In genomic region chr20:8335796-8336195, GRCh38 we compare ENCODE assay signal across 32 cellular contexts.
"Had no signal": no experiment of that assay in that cellular context is flagged by ENCODE, and none has a peak within 500 bp of the region (broad histone marks: within the 10 kb centered on the region; RNA-seq: fewer than 3 reads in every experiment).

No MANE protein-coding gene starts in this region.

- H3K36me3 ChIP-seq: adrenal gland, esophagus muscularis mucosa, gastroesophageal sphincter had no signal

- H3K36me3 Mint-ChIP-seq: activated CD4-positive, alpha-beta memory T cell treated with anti-CD3 and anti-CD28 coated beads for 36 hours; activated CD8-positive, alpha-beta memory T cell treated with anti-CD3 and anti-CD28 coated beads, Interleukin-2, amount 10 ng/mL, durations not matched to agents 7 days and 5 days; activated naive CD4-positive, alpha-beta T cell treated with anti-CD3 and anti-CD28 coated beads, Interleukin-2, amount 50 U/mL, for 24 hours; activated naive CD8-positive, alpha-beta T cell treated with anti-CD3 and anti-CD28 coated beads for 36 hours had no signal

- H3K9me3 Mint-ChIP-seq: activated CD4-positive, alpha-beta memory T cell treated with anti-CD3 and anti-CD28 coated beads for 36 hours; activated CD4-positive, alpha-beta T cell treated with anti-CD3 and anti-CD28 coated beads, Interleukin-2, amount 10 ng/mL, durations not matched to agents 24 days and 14 days; activated naive CD4-positive, alpha-beta T cell treated with anti-CD3 and anti-CD28 coated beads for 36 hours; activated naive CD8-positive, alpha-beta T cell treated with anti-CD3 and anti-CD28 coated beads for 36 hours; activated naive CD8-positive, alpha-beta T cell treated with anti-CD3 and anti-CD28 coated beads, Interleukin-2, amount 50 U/mL, for 24 hours; activated T-cell treated with anti-CD3 and anti-CD28 coated beads, Interleukin-2, amount 50 U/mL, for 24 hours; activated T-helper 17 cell treated with anti-CD3 and anti-CD28 coated beads, Interleukin-2, amount 50 U/mL, for 72 hours; effector memory CD8-positive, alpha-beta T cell; T-helper 2 cell treated with Interferon-gamma antibody and Interleukin-4, amounts not matched to agents 5 μg/mL and 100 μg/mL, for 36 hours had no signal

- H3K4me3 ChIP-seq: adrenal gland, body of pancreas, esophagus muscularis mucosa, gastroesophageal sphincter had no signal

- H3K27me3 ChIP-seq: adrenal gland, body of pancreas, esophagus muscularis mucosa, gastroesophageal sphincter had no signal

- H3K27ac ChIP-seq: adrenal gland, esophagus muscularis mucosa, gastroesophageal sphincter had no signal

- DNase-seq: activated CD4-positive, alpha-beta memory T cell treated with anti-CD3 and anti-CD28 coated beads for 36 hours; activated CD4-positive, alpha-beta T cell treated with anti-CD3 and anti-CD28 coated beads for 36 hours; activated CD4-positive, alpha-beta T cell treated with anti-CD3 and anti-CD28 coated beads, Interleukin-2, amount 10 ng/mL, durations not matched to agents 24 days and 14 days; activated CD4-positive, CD25-positive, alpha-beta regulatory T cell; activated CD4-positive, CD25-positive, alpha-beta regulatory T cell treated with anti-CD3 and anti-CD28 coated beads, Interleukin-2, amount 50 U/mL, for 72 hours; activated CD8-positive, alpha-beta memory T cell treated with anti-CD3 and anti-CD28 coated beads, Interleukin-2, amount 10 ng/mL, durations not matched to agents 7 days and 5 days; activated CD8-positive, alpha-beta memory T cell treated with anti-CD3 and anti-CD28 coated beads, Interleukin-2, amount 50 U/mL, for 4 hours; activated CD8-positive, alpha-beta T cell treated with anti-CD3 and anti-CD28 coated beads, Interleukin-2, amount 10 ng/mL, durations not matched to agents 7 days and 5 days; activated effector memory CD4-positive, alpha-beta T cell treated with anti-CD3 and anti-CD28 coated beads, Interleukin-2, amount 50 U/mL, for 16 hours; activated naive CD4-positive, alpha-beta T cell treated with anti-CD3 and anti-CD28 coated beads for 36 hours; activated naive CD8-positive, alpha-beta T cell treated with anti-CD3 and anti-CD28 coated beads for 36 hours; activated naive CD8-positive, alpha-beta T cell treated with anti-CD3 and anti-CD28 coated beads, Interleukin-2, amount 50 U/mL, for 24 hours; activated T-cell treated with anti-CD3 and anti-CD28 coated beads, Interleukin-2, amount 50 U/mL, for 24 hours; adrenal gland; amygdala; aorta; body of pancreas; cerebellar nuclear complex; cortex of kidney; dermis blood vessel endothelial cell; effector CD4-positive, alpha-beta T cell; effector memory CD8-positive, alpha-beta T cell; erythroblast; foreskin melanocyte; T-helper 1 cell; T-helper 17 cell; T1000 had no signal

- H3K4me3 Mint-ChIP-seq: activated CD4-positive, alpha-beta memory T cell treated with anti-CD3 and anti-CD28 coated beads for 36 hours; activated CD4-positive, alpha-beta T cell treated with anti-CD3 and anti-CD28 coated beads for 36 hours; activated CD4-positive, alpha-beta T cell treated with anti-CD3 and anti-CD28 coated beads, Interleukin-2, amount 10 ng/mL, durations not matched to agents 24 days and 14 days; activated CD8-positive, alpha-beta memory T cell treated with anti-CD3 and anti-CD28 coated beads, Interleukin-2, amount 10 ng/mL, durations not matched to agents 7 days and 5 days; activated CD8-positive, alpha-beta T cell treated with anti-CD3 and anti-CD28 coated beads, Interleukin-2, amount 10 ng/mL, durations not matched to agents 7 days and 5 days; activated naive CD4-positive, alpha-beta T cell treated with anti-CD3 and anti-CD28 coated beads for 36 hours; activated naive CD4-positive, alpha-beta T cell treated with anti-CD3 and anti-CD28 coated beads, Interleukin-2, amount 50 U/mL, for 24 hours; activated naive CD8-positive, alpha-beta T cell treated with anti-CD3 and anti-CD28 coated beads for 36 hours; activated naive CD8-positive, alpha-beta T cell treated with anti-CD3 and anti-CD28 coated beads, Interleukin-2, amount 50 U/mL, for 24 hours; activated T-cell treated with anti-CD3 and anti-CD28 coated beads, Interleukin-2, amount 50 U/mL, for 24 hours; activated T-helper 17 cell treated with anti-CD3 and anti-CD28 coated beads, Interleukin-2, amount 50 U/mL, for 72 hours; effector memory CD8-positive, alpha-beta T cell; T-helper 17 cell; T-helper 2 cell treated with Interferon-gamma antibody and Interleukin-4, amounts not matched to agents 5 μg/mL and 100 μg/mL, for 36 hours had no signal

- H3K4me1 Mint-ChIP-seq: activated CD4-positive, alpha-beta T cell treated with anti-CD3 and anti-CD28 coated beads for 36 hours; activated CD4-positive, alpha-beta T cell treated with anti-CD3 and anti-CD28 coated beads, Interleukin-2, amount 10 ng/mL, durations not matched to agents 24 days and 14 days; activated CD8-positive, alpha-beta memory T cell treated with anti-CD3 and anti-CD28 coated beads, Interleukin-2, amount 10 ng/mL, durations not matched to agents 7 days and 5 days; activated naive CD4-positive, alpha-beta T cell treated with anti-CD3 and anti-CD28 coated beads, Interleukin-2, amount 50 U/mL, for 24 hours; activated naive CD8-positive, alpha-beta T cell treated with anti-CD3 and anti-CD28 coated beads for 36 hours; activated naive CD8-positive, alpha-beta T cell treated with anti-CD3 and anti-CD28 coated beads, Interleukin-2, amount 50 U/mL, for 24 hours; activated T-helper 17 cell treated with anti-CD3 and anti-CD28 coated beads, Interleukin-2, amount 50 U/mL, for 72 hours; T-helper 17 cell had no signal

- H3K27ac Mint-ChIP-seq: activated CD4-positive, alpha-beta memory T cell treated with anti-CD3 and anti-CD28 coated beads for 36 hours; activated CD4-positive, alpha-beta T cell treated with anti-CD3 and anti-CD28 coated beads for 36 hours; activated CD4-positive, alpha-beta T cell treated with anti-CD3 and anti-CD28 coated beads, Interleukin-2, amount 10 ng/mL, durations not matched to agents 24 days and 14 days; activated CD8-positive, alpha-beta memory T cell treated with anti-CD3 and anti-CD28 coated beads, Interleukin-2, amount 10 ng/mL, durations not matched to agents 7 days and 5 days; activated CD8-positive, alpha-beta T cell treated with anti-CD3 and anti-CD28 coated beads, Interleukin-2, amount 10 ng/mL, durations not matched to agents 7 days and 5 days; activated naive CD4-positive, alpha-beta T cell treated with anti-CD3 and anti-CD28 coated beads for 36 hours; activated naive CD4-positive, alpha-beta T cell treated with anti-CD3 and anti-CD28 coated beads, Interleukin-2, amount 50 U/mL, for 24 hours; activated naive CD8-positive, alpha-beta T cell treated with anti-CD3 and anti-CD28 coated beads for 36 hours; activated naive CD8-positive, alpha-beta T cell treated with anti-CD3 and anti-CD28 coated beads, Interleukin-2, amount 50 U/mL, for 24 hours; activated T-cell treated with anti-CD3 and anti-CD28 coated beads, Interleukin-2, amount 50 U/mL, for 24 hours; activated T-helper 17 cell treated with anti-CD3 and anti-CD28 coated beads, Interleukin-2, amount 50 U/mL, for 72 hours; effector memory CD8-positive, alpha-beta T cell; T-helper 17 cell; T-helper 2 cell treated with Interferon-gamma antibody and Interleukin-4, amounts not matched to agents 5 μg/mL and 100 μg/mL, for 36 hours had no signal

- H3K27me3 Mint-ChIP-seq: activated CD4-positive, alpha-beta T cell treated with anti-CD3 and anti-CD28 coated beads, Interleukin-2, amount 10 ng/mL, durations not matched to agents 24 days and 14 days; activated CD8-positive, alpha-beta memory T cell treated with anti-CD3 and anti-CD28 coated beads, Interleukin-2, amount 10 ng/mL, durations not matched to agents 7 days and 5 days; activated naive CD4-positive, alpha-beta T cell treated with anti-CD3 and anti-CD28 coated beads, Interleukin-2, amount 50 U/mL, for 24 hours; activated naive CD8-positive, alpha-beta T cell treated with anti-CD3 and anti-CD28 coated beads for 36 hours; activated naive CD8-positive, alpha-beta T cell treated with anti-CD3 and anti-CD28 coated beads, Interleukin-2, amount 50 U/mL, for 24 hours; activated T-cell treated with anti-CD3 and anti-CD28 coated beads, Interleukin-2, amount 50 U/mL, for 24 hours; activated T-helper 17 cell treated with anti-CD3 and anti-CD28 coated beads, Interleukin-2, amount 50 U/mL, for 72 hours; effector memory CD8-positive, alpha-beta T cell; T-helper 17 cell had no signal

- H3K9me3 ChIP-seq: adrenal gland, body of pancreas, esophagus muscularis mucosa, gastroesophageal sphincter had no signal
